ENCODE assay signal across 8 cellular contexts in the genomic region with DNA sequence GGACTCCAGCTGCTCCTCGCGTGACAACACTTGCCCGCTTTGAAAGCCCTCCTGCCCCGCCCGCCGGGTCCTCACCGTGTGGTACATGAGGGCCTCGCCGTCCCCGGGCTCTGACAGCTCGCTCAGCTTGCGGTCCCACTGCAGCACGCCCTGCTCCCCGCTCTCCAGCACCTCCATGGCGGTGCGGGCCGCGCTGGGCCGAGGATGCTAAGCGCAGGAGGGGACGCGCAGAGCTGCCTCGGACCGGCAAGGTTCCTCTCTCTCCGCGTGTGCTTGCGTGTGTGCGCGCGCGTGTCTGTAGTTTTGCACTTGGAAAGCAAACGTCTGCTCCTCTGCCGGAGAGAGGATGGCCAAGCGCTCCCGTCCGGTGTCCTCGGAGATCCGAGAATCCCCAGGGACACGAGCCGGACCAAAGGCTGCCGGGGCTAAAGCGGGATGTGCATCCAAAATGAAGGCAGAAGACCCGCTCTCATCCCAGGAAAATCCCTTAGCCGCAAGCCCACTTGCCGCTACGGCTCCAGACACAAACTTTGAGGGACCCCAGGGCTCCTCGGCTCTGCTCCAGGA. TPM values are rescaled to one million over a fixed set of nuclear protein-coding genes. Genes with fewer than 3 reads are reported as not detected.
DNase-seq lines count a peak whose midpoint lies in the region; ATAC-seq and TF ChIP-seq lines count a peak whose summit lies in the region.

Gene CREB3L2, minus strand, starts transcription at position 558 of the 567 bp plus-strand sequence. Its CDS starts 381 bp downstream, at position 177.

- H3K27me3 ChIP-seq in effector memory CD4-positive, alpha-beta T cell (replicated peaks; ENCODE audit: control insufficient read depth, insufficient read depth, low read length, poor library complexity, severe bottlenecking): no peaks in the 10 kb centered on the region

- no peaks in the 10 kb centered on the region for H3K9me3 Mint-ChIP-seq in mesothelial cell of epicardium

- TF ChIP-seq CTCF in mesothelial cell of epicardium (IDR thresholded peaks at IDR 0.05; ENCODE audit: unreplicated experiment) (no peak), GM13977 (IDR thresholded peaks at IDR 0.05; ENCODE audit: extremely low read depth, insufficient read depth, missing control alignments) (no peak)

- H3K4me3 Mint-ChIP-seq in mesothelial cell of epicardium: peak within 1 kb of the TSS; percentile 97

- peak; percentile 58 for TF ChIP-seq POLR2A in GM18505 (IDR thresholded peaks at IDR 0.05; ENCODE audit: borderline replicate concordance, extremely low read depth, insufficient read depth, insufficient read length)

- H3K27me3 Mint-ChIP-seq in mesothelial cell of epicardium (ENCODE audit: low read depth): no peaks in the 10 kb centered on the region

- DNase-seq in NCI-H226: peak; percentile 15
- peak; percentile 19 to 43 for DNase-seq in activated CD8-positive, alpha-beta memory T cell treated with anti-CD3 and anti-CD28 coated beads for 1 hour (ENCODE audit: extremely low read depth in 1 of 2, low read depth in 1 of 2)
- peak; percentile 50 to 55 (median 54) for DNase-seq in effector memory CD4-positive, alpha-beta T cell
- DNase-seq in mesothelial cell of epicardium (ENCODE audit: low spot score in 2 of 2, unreplicated experiment in 2 of 2): peak; percentile 44 to 70
- peak; percentile 53 to 56 for DNase-seq in stimulated activated CD8-positive, alpha-beta memory T cell treated with anti-CD3 and anti-CD28 coated beads, Interleukin-2, amount 100 ng/mL, for 48 hours (ENCODE audit: low read depth in 2 of 2)
- DNase-seq in GM13977 (ENCODE audit: low spot score): no peak

- peaks cover 4% of the 10 kb centered on the region for H3K4me1 ChIP-seq in effector memory CD4-positive, alpha-beta T cell (ENCODE audit: control insufficient read depth, insufficient read depth, low read length, poor library complexity, severe bottlenecking)

- no peaks in the 10 kb centered on the region for H3K36me3 Mint-ChIP-seq in mesothelial cell of epicardium

- peak within 1 kb of the TSS; percentile 96 for H3K4me3 ChIP-seq in effector memory CD4-positive, alpha-beta T cell (ENCODE audit: insufficient read depth, low read depth, low read length, poor library complexity, severe bottlenecking)

- ATAC-seq in GM18505 (IDR thresholded peaks at IDR 0.05; ENCODE audit: unreplicated experiment) (peak; percentile 41), HG02678 (IDR thresholded peaks at IDR 0.05; ENCODE audit: unreplicated experiment) (peak; percentile 23)

- no peaks in the 10 kb centered on the region for H3K9me3 ChIP-seq in effector memory CD4-positive, alpha-beta T cell (ENCODE audit: control insufficient read depth, low read length)

- H3K27ac Mint-ChIP-seq in mesothelial cell of epicardium: peak within 1 kb of the TSS; percentile 99

- in situ Hi-C loops in GM13977 (cut with MboI; ENCODE audit: low pct_unique_long_range_greater_than_20kb, low sequenced_read_pairs, unreplicated experiment): loop anchor here (10.0 kb wide), 1 partner anchor 347 kb away; no protein-coding TSS in a partner anchor

- no peaks in the 10 kb centered on the region for H3K36me3 ChIP-seq in effector memory CD4-positive, alpha-beta T cell (ENCODE audit: control insufficient read depth, insufficient read depth, low read length)

- peak within 1 kb of the TSS; percentile 81 for H3K27ac ChIP-seq in effector memory CD4-positive, alpha-beta T cell (ENCODE audit: insufficient read depth, low read length, poor library complexity, severe bottlenecking)

- H3K4me1 Mint-ChIP-seq in mesothelial cell of epicardium: peaks cover 40% of the 10 kb centered on the region

RNA-seq across cellular contexts. Expression of gene CREB3L2, which starts in this region (rescaled TPM):
- total RNA-seq in mesothelial cell of epicardium: 77.8 to 82.8 TPM (median 80.4 TPM) in 3 replicates
